1 cellular context compared by ENCODE assay signal in the genomic region with DNA sequence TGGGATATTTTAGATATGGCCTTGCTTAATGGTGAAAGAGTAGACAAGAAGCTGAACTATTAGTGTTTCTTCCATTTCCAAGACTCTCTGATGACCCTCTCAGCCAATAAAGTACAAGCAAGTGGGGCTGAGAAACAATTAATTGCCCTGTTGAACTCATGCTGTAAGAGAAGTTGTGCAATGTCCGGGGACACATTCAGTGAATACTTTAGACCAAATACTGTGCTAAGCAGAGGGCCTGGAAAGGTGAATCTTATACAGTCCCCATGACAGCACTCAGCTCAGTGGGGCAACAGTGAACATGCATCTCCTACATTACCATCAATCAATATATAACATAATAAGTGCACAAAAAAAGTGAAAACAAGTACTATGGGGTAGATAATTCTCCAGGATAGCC.
TF ChIP-seq lines count a peak whose summit lies in the region.

No MANE protein-coding gene starts in this region.

TF ChIP-seq in IMR-90, 13 proteins besides CTCF, POLR2A, EP300 and RAD21 (continued from another document):
- TF ChIP-seq, protein P1, sequence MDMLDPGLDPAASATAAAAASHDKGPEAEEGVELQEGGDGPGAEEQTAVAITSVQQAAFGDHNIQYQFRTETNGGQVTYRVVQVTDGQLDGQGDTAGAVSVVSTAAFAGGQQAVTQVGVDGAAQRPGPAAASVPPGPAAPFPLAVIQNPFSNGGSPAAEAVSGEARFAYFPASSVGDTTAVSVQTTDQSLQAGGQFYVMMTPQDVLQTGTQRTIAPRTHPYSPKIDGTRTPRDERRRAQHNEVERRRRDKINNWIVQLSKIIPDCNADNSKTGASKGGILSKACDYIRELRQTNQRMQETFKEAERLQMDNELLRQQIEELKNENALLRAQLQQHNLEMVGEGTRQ (IDR thresholded peaks at IDR 0.05; ENCODE audit: low read depth, low read length): no peak
- no peak for TF ChIP-seq RCOR1 (IDR thresholded peaks at IDR 0.05; ENCODE audit: insufficient replicate concordance, low read length)
